In genomic region chr16:1165511-1165910, GRCh38 we compare ENCODE assay signal across 35 cellular contexts. TPM values are rescaled to one million over a fixed set of nuclear protein-coding genes. Genes with fewer than 3 reads are reported as not detected.
"Had no signal": no experiment of that assay in that cellular context is flagged by ENCODE, and none has a peak within 500 bp of the region (broad histone marks: within the 10 kb centered on the region; RNA-seq: fewer than 3 reads in every experiment).

No MANE protein-coding gene starts in this region.

- H3K27me3 Mint-ChIP-seq: activated CD4-positive, alpha-beta memory T cell treated with anti-CD3 and anti-CD28 coated beads, Interleukin-2, amount 10 ng/mL, durations not matched to agents 7 days and 5 days; activated CD4-positive, alpha-beta T cell treated with anti-CD3 and anti-CD28 coated beads, Interleukin-2, amount 10 ng/mL, durations not matched to agents 7 days and 5 days; activated naive CD4-positive, alpha-beta T cell treated with anti-CD3 and anti-CD28 coated beads, Interleukin-2, amount 10 ng/mL, durations not matched to agents 7 days and 5 days; activated naive CD8-positive, alpha-beta T cell treated with anti-CD3 and anti-CD28 coated beads, Interleukin-2, amount 10 ng/mL, durations not matched to agents 7 days and 5 days; activated T-cell treated with anti-CD3 and anti-CD28 coated beads, Interleukin-2, amount 50 U/mL, for 24 hours had no signal

- H3K36me3 Mint-ChIP-seq: activated naive CD4-positive, alpha-beta T cell treated with anti-CD3 and anti-CD28 coated beads, Interleukin-2, amount 10 ng/mL, durations not matched to agents 7 days and 5 days; activated naive CD4-positive, alpha-beta T cell treated with anti-CD3 and anti-CD28 coated beads, Interleukin-2, amount 50 U/mL, for 72 hours; activated naive CD8-positive, alpha-beta T cell treated with anti-CD3 and anti-CD28 coated beads, Interleukin-2, amount 10 ng/mL, durations not matched to agents 7 days and 5 days had no signal

- H3K4me3 ChIP-seq: esophagus squamous epithelium had no signal

- DNase-seq: activated CD4-positive, alpha-beta memory T cell treated with anti-CD3 and anti-CD28 coated beads, Interleukin-2, amount 10 ng/mL, durations not matched to agents 7 days and 5 days; activated CD4-positive, alpha-beta T cell treated with anti-CD3 and anti-CD28 coated beads for 4 hours; activated CD4-positive, alpha-beta T cell treated with anti-CD3 and anti-CD28 coated beads, Interleukin-2, amount 10 ng/mL, durations not matched to agents 7 days and 5 days; activated CD4-positive, alpha-beta T cell treated with anti-CD3 and anti-CD28 coated beads, Interleukin-2, amount 50 U/mL, for 4 hours; activated CD4-positive, CD25-positive, alpha-beta regulatory T cell; activated CD4-positive, CD25-positive, alpha-beta regulatory T cell treated with anti-CD3 and anti-CD28 coated beads, Interleukin-2, amount 50 U/mL, for 72 hours; activated CD8-positive, alpha-beta memory T cell treated with anti-CD3 and anti-CD28 coated beads, Interleukin-2, amount 50 U/mL, for 48 hours; activated gamma-delta T cell; activated naive CD4-positive, alpha-beta T cell; activated naive CD4-positive, alpha-beta T cell treated with anti-CD3 and anti-CD28 coated beads, Interleukin-2, amount 10 ng/mL, durations not matched to agents 7 days and 5 days; activated naive CD8-positive, alpha-beta T cell treated with anti-CD3 and anti-CD28 coated beads, Interleukin-2, amount 10 ng/mL, durations not matched to agents 7 days and 5 days; activated T-cell treated with anti-CD3 and anti-CD28 coated beads for 4 hours; activated T-cell treated with anti-CD3 and anti-CD28 coated beads, Interleukin-2, amount 50 U/mL, for 24 hours; activated T-cell treated with anti-CD3 and anti-CD28 coated beads, Interleukin-2, amount 50 U/mL, for 72 hours; amniotic stem cell; anterior cingulate cortex; caudate nucleus; cortex of kidney; dermis blood vessel endothelial cell; effector CD4-positive, alpha-beta T cell; effector memory CD8-positive, alpha-beta T cell; erythroblast; esophagus squamous epithelium; foreskin melanocyte; head of caudate nucleus; T-helper 1 cell; T-helper 17 cell; T1000; WERI-Rb-1 had no signal

- ATAC-seq: activated naive CD4-positive, alpha-beta T cell treated with anti-CD3 and anti-CD28 coated beads, Interleukin-2, amount 50 U/mL, for 72 hours; activated T-cell treated with anti-CD3 and anti-CD28 coated beads, Interleukin-2, amount 50 U/mL, for 72 hours; effector memory CD8-positive, alpha-beta T cell; T-helper 17 cell had no signal

- H3K4me1 Mint-ChIP-seq: activated CD4-positive, alpha-beta memory T cell treated with anti-CD3 and anti-CD28 coated beads, Interleukin-2, amount 10 ng/mL, durations not matched to agents 7 days and 5 days; activated CD4-positive, alpha-beta T cell treated with anti-CD3 and anti-CD28 coated beads, Interleukin-2, amount 10 ng/mL, durations not matched to agents 7 days and 5 days; activated naive CD4-positive, alpha-beta T cell treated with anti-CD3 and anti-CD28 coated beads, Interleukin-2, amount 10 ng/mL, durations not matched to agents 7 days and 5 days; activated naive CD8-positive, alpha-beta T cell treated with anti-CD3 and anti-CD28 coated beads, Interleukin-2, amount 10 ng/mL, durations not matched to agents 7 days and 5 days; T-helper 17 cell had no signal

- H3K27ac ChIP-seq: WERI-Rb-1 had no signal

- H3K36me3 ChIP-seq: esophagus squamous epithelium had no signal

- H3K4me3 Mint-ChIP-seq: activated CD4-positive, alpha-beta memory T cell treated with anti-CD3 and anti-CD28 coated beads, Interleukin-2, amount 10 ng/mL, durations not matched to agents 7 days and 5 days; activated CD4-positive, alpha-beta T cell treated with anti-CD3 and anti-CD28 coated beads, Interleukin-2, amount 10 ng/mL, durations not matched to agents 7 days and 5 days; activated naive CD4-positive, alpha-beta T cell treated with anti-CD3 and anti-CD28 coated beads, Interleukin-2, amount 10 ng/mL, durations not matched to agents 7 days and 5 days; activated naive CD8-positive, alpha-beta T cell treated with anti-CD3 and anti-CD28 coated beads, Interleukin-2, amount 10 ng/mL, durations not matched to agents 7 days and 5 days; activated T-cell treated with anti-CD3 and anti-CD28 coated beads, Interleukin-2, amount 50 U/mL, for 24 hours; activated T-cell treated with anti-CD3 and anti-CD28 coated beads, Interleukin-2, amount 50 U/mL, for 72 hours; effector memory CD8-positive, alpha-beta T cell; T-helper 17 cell; T-helper 2 cell treated with Interferon-gamma antibody and Interleukin-4, amounts not matched to agents 5 μg/mL and 100 μg/mL, for 36 hours had no signal

- H3K9me3 Mint-ChIP-seq: activated CD4-positive, alpha-beta memory T cell treated with anti-CD3 and anti-CD28 coated beads, Interleukin-2, amount 10 ng/mL, durations not matched to agents 7 days and 5 days; activated CD4-positive, alpha-beta T cell treated with anti-CD3 and anti-CD28 coated beads, Interleukin-2, amount 10 ng/mL, durations not matched to agents 7 days and 5 days; activated naive CD4-positive, alpha-beta T cell treated with anti-CD3 and anti-CD28 coated beads, Interleukin-2, amount 10 ng/mL, durations not matched to agents 7 days and 5 days; activated naive CD4-positive, alpha-beta T cell treated with anti-CD3 and anti-CD28 coated beads, Interleukin-2, amount 50 U/mL, for 72 hours; activated naive CD8-positive, alpha-beta T cell treated with anti-CD3 and anti-CD28 coated beads, Interleukin-2, amount 10 ng/mL, durations not matched to agents 7 days and 5 days; activated T-cell treated with anti-CD3 and anti-CD28 coated beads, Interleukin-2, amount 50 U/mL, for 24 hours; activated T-cell treated with anti-CD3 and anti-CD28 coated beads, Interleukin-2, amount 50 U/mL, for 72 hours; effector memory CD8-positive, alpha-beta T cell; T-helper 2 cell treated with Interferon-gamma antibody and Interleukin-4, amounts not matched to agents 5 μg/mL and 100 μg/mL, for 36 hours had no signal

- H3K27ac Mint-ChIP-seq: activated CD4-positive, alpha-beta memory T cell treated with anti-CD3 and anti-CD28 coated beads, Interleukin-2, amount 10 ng/mL, durations not matched to agents 7 days and 5 days; activated CD4-positive, alpha-beta T cell treated with anti-CD3 and anti-CD28 coated beads, Interleukin-2, amount 10 ng/mL, durations not matched to agents 7 days and 5 days; activated naive CD4-positive, alpha-beta T cell treated with anti-CD3 and anti-CD28 coated beads, Interleukin-2, amount 10 ng/mL, durations not matched to agents 7 days and 5 days; activated naive CD8-positive, alpha-beta T cell treated with anti-CD3 and anti-CD28 coated beads, Interleukin-2, amount 10 ng/mL, durations not matched to agents 7 days and 5 days; activated T-cell treated with anti-CD3 and anti-CD28 coated beads, Interleukin-2, amount 50 U/mL, for 24 hours; activated T-cell treated with anti-CD3 and anti-CD28 coated beads, Interleukin-2, amount 50 U/mL, for 72 hours; effector memory CD8-positive, alpha-beta T cell; T-helper 17 cell; T-helper 2 cell treated with Interferon-gamma antibody and Interleukin-4, amounts not matched to agents 5 μg/mL and 100 μg/mL, for 36 hours had no signal

- H3K9me3 ChIP-seq: esophagus squamous epithelium had no signal

RNA-seq across cellular contexts. Expression of gene TPSG1, which starts 59.6 kb away (rescaled TPM):
- total RNA-seq: activated CD4-positive, alpha-beta memory T cell treated with anti-CD3 and anti-CD28 coated beads, Interleukin-2, amount 10 ng/mL, durations not matched to agents 7 days and 5 days; activated CD4-positive, alpha-beta T cell treated with anti-CD3 and anti-CD28 coated beads, Interleukin-2, amount 10 ng/mL, durations not matched to agents 7 days and 5 days; activated naive CD4-positive, alpha-beta T cell treated with anti-CD3 and anti-CD28 coated beads, Interleukin-2, amount 50 U/mL, for 72 hours; activated naive CD8-positive, alpha-beta T cell treated with anti-CD3 and anti-CD28 coated beads, Interleukin-2, amount 10 ng/mL, durations not matched to agents 7 days and 5 days; astrocyte; chondrocyte; dermis blood vessel endothelial cell; fibroblast of lung; fibroblast of villous mesenchyme; T-helper 17 cell had no signal
- polyA plus RNA-seq: fibroblast of lung had no signal
